ENCODE assay signal across 9 cellular contexts in genomic region chr1:19765623-19766022, GRCh38. TPM values are rescaled to one million over a fixed set of nuclear protein-coding genes. Genes with fewer than 3 reads are reported as not detected.
A peak's percentile ranks its signal among the peaks of the same experiment; 100 is the strongest.
DNase-seq lines count a peak whose midpoint lies in the region; ATAC-seq lines count a peak whose summit lies in the region.
"Had no signal": no experiment of that assay in that cellular context is flagged by ENCODE, and none has a peak within 500 bp of the region (broad histone marks: within the 10 kb centered on the region; RNA-seq: fewer than 3 reads in every experiment).

No MANE protein-coding gene starts in this region.

- H3K4me3 Mint-ChIP-seq in activated CD4-positive, alpha-beta T cell treated with anti-CD3 and anti-CD28 coated beads for 36 hours, result no peak overlapping the region
- no peak overlapping the region for H3K4me3 Mint-ChIP-seq in activated T-cell treated with anti-CD3 and anti-CD28 coated beads, Interleukin-2, amount 50 U/mL, for 4 hours

- ATAC-seq in activated CD4-positive, alpha-beta T cell treated with anti-CD3 and anti-CD28 coated beads for 36 hours, result peak; percentile 82
- ATAC-seq in activated T-cell treated with anti-CD3 and anti-CD28 coated beads, Interleukin-2, amount 50 U/mL, for 4 hours, result peak; percentile 71 to 83
- no peak for ATAC-seq in HG02852 (IDR thresholded peaks at IDR 0.05; ENCODE audit: unreplicated experiment)

- intact Hi-C loops in activated CD4-positive, alpha-beta T cell treated with anti-CD3 and anti-CD28 coated beads for 36 hours (cut with DNase I, micrococcal nuclease), result loop anchor here (1.0 to 2.0 kb wide), 5 partner anchors 54 to 117 kb away; partner anchors contain the start of gene OTUD3 (in 1 of the 2)

- peaks cover 9% of the 10 kb centered on the region for H3K36me3 Mint-ChIP-seq in activated CD4-positive, alpha-beta T cell treated with anti-CD3 and anti-CD28 coated beads for 36 hours (ENCODE audit: low read depth)
- peaks cover 18% of the 10 kb centered on the region for H3K36me3 Mint-ChIP-seq in activated T-cell treated with anti-CD3 and anti-CD28 coated beads, Interleukin-2, amount 50 U/mL, for 4 hours (ENCODE audit: insufficient read depth)

- DNase-seq in activated CD4-positive, alpha-beta T cell treated with anti-CD3 and anti-CD28 coated beads for 36 hours, result peak; percentile 72
- DNase-seq in activated CD4-positive, alpha-beta T cell treated with anti-CD3 and anti-CD28 coated beads for 1 hour, result no peak
- DNase-seq in activated T-cell treated with anti-CD3 and anti-CD28 coated beads, Interleukin-2, amount 50 U/mL, for 4 hours, result peak; percentile 10
- DNase-seq in hepatic stellate cell (ENCODE audit: low spot score), result peak; percentile 96
- DNase-seq in stimulated activated CD4-positive, alpha-beta T cell treated with anti-CD3 and anti-CD28 coated beads, TNF-alpha, amount 100 ng/mL, for 48 hours (ENCODE audit: low read depth in 3 of 3), result peak; percentile 25 to 49 (median 27)
- no peak for DNase-seq in activated CD4-positive, CD25-positive, alpha-beta regulatory T cell treated with anti-CD3 and anti-CD28 coated beads, Interleukin-2, amount 50 U/mL, for 72 hours
- no peak for DNase-seq in activated CD4-positive, CD25-positive, alpha-beta regulatory T cell (lab: John Stamatoyannopoulos, UW)
- DNase-seq: AML-193 had no signal

- no peaks in the 10 kb centered on the region for H3K27me3 Mint-ChIP-seq in activated CD4-positive, alpha-beta T cell treated with anti-CD3 and anti-CD28 coated beads for 36 hours
- H3K27me3 Mint-ChIP-seq in activated T-cell treated with anti-CD3 and anti-CD28 coated beads, Interleukin-2, amount 50 U/mL, for 4 hours (ENCODE audit: low read depth), result no peaks in the 10 kb centered on the region

- CTCF ChIA-PET in activated CD4-positive, alpha-beta T cell treated with anti-CD3 and anti-CD28 coated beads for 36 hours (lab: Charles Lee), result interaction anchor here (0.6 to 1.6 kb wide), 3 partner anchors 54 to 117 kb away, joined by 3 to 5 read pairs (median 4); partner anchors contain the start of gene OTUD3

- H3K27ac Mint-ChIP-seq in activated CD4-positive, alpha-beta T cell treated with anti-CD3 and anti-CD28 coated beads for 36 hours, result peak overlapping the region; percentile 74

- no peaks in the 10 kb centered on the region for H3K9me3 Mint-ChIP-seq in activated CD4-positive, alpha-beta T cell treated with anti-CD3 and anti-CD28 coated beads for 36 hours (ENCODE audit: low read depth)
- H3K9me3 Mint-ChIP-seq in activated T-cell treated with anti-CD3 and anti-CD28 coated beads, Interleukin-2, amount 50 U/mL, for 4 hours, result no peaks in the 10 kb centered on the region

- POLR2A ChIA-PET in activated CD4-positive, alpha-beta T cell treated with anti-CD3 and anti-CD28 coated beads for 36 hours (lab: Charles Lee), result interaction anchor here (0.8 to 1.0 kb wide), 2 partner anchors 26 to 55 kb away, joined by 3 to 5 read pairs; no protein-coding TSS in a partner anchor

- peaks cover 19% of the 10 kb centered on the region for H3K4me1 Mint-ChIP-seq in activated CD4-positive, alpha-beta T cell treated with anti-CD3 and anti-CD28 coated beads for 36 hours
- peaks cover 14% of the 10 kb centered on the region for H3K4me1 Mint-ChIP-seq in activated T-cell treated with anti-CD3 and anti-CD28 coated beads, Interleukin-2, amount 50 U/mL, for 4 hours (ENCODE audit: low read depth)

RNA-seq across cellular contexts. Expression of gene TMCO4, which starts 34.1 kb away (rescaled TPM):
- total RNA-seq in activated CD4-positive, alpha-beta T cell treated with anti-CD3 and anti-CD28 coated beads for 36 hours, result 10 to 100 TPM; 13.2 to 15.6 TPM
- 10 to 100 TPM; 10.4 to 16.1 (median 13.2) TPM for total RNA-seq in activated T-cell treated with anti-CD3 and anti-CD28 coated beads, Interleukin-2, amount 50 U/mL, for 4 hours

RNA-seq across cellular contexts. Expression of gene RNF186, which starts 49.5 kb away (rescaled TPM):
- total RNA-seq in activated CD4-positive, alpha-beta T cell treated with anti-CD3 and anti-CD28 coated beads for 36 hours, result not detected
- total RNA-seq in activated T-cell treated with anti-CD3 and anti-CD28 coated beads, Interleukin-2, amount 50 U/mL, for 4 hours, result not detected

Comparison
In these comparisons a context has a peak if more than half of its experiments do, and no peak if none do; other contexts are left out.
1. DNase-seq: peak in activated CD4-positive, alpha-beta T cell treated with anti-CD3 and anti-CD28 coated beads for 36 hours (single experiment), activated T-cell treated with anti-CD3 and anti-CD28 coated beads, Interleukin-2, amount 50 U/mL, for 4 hours (single experiment), hepatic stellate cell (single experiment) and stimulated activated CD4-positive, alpha-beta T cell treated with anti-CD3 and anti-CD28 coated beads, TNF-alpha, amount 100 ng/mL, for 48 hours (3 of 3); none in activated CD4-positive, alpha-beta T cell treated with anti-CD3 and anti-CD28 coated beads for 1 hour (single experiment), activated CD4-positive, CD25-positive, alpha-beta regulatory T cell treated with anti-CD3 and anti-CD28 coated beads, Interleukin-2, amount 50 U/mL, for 72 hours (single experiment) and activated CD4-positive, CD25-positive, alpha-beta regulatory T cell (0 of 4).